9 cellular contexts compared by ENCODE assay signal in the genomic region with DNA sequence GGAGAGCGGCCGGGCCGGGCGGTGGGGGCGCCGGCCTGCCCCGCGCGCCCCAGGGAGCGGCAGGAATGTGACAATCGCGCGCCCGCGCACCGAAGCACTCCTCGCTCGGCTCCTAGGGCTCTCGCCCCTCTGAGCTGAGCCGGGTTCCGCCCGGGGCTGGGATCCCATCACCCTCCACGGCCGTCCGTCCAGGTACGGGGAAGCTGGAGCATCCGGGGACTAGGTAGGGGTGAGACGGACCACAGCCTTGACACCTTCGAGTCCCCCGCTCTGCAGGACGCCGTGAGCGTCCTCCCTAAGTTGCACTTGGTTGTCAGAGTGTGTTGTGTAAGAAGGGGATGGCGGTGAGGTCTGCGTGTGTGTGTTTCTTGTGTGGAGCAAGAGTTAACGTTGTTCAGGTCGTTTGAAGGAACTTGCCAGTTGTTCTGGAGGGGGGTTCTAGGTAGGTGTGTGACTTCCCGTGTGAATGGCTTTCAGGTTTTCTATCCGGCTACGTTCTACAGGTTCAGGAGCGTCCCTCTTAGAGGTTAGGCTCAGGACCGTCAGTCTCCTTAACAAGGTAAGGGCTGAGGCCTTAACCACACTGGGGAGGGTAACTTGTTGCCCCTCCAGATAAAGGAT. TPM values are rescaled to one million over a fixed set of nuclear protein-coding genes. Genes with fewer than 3 reads are reported as not detected.
DNase-seq lines count a peak whose midpoint lies in the region; FAIRE-seq and TF ChIP-seq lines count a peak whose summit lies in the region.
"Had no signal": no experiment of that assay in that cellular context is flagged by ENCODE, and none has a peak within 500 bp of the region (broad histone marks: within the 10 kb centered on the region; RNA-seq: fewer than 3 reads in every experiment).

No MANE protein-coding gene starts in this region.

- no peak for TF ChIP-seq CTCF in ascending aorta (IDR thresholded peaks at IDR 0.05)

- intact Hi-C loops in ascending aorta (cut with DNase I) = loop anchor here (1.0 to 5.0 kb wide), 3 partner anchors 21 to 79 kb away; no protein-coding TSS in a partner anchor

- H3K4me1 Mint-ChIP-seq in stimulated activated naive CD8-positive, alpha-beta T cell treated with anti-CD3 and anti-CD28 coated beads, Interleukin-15, Interleukin-2, amounts not matched to agents 100 ng/mL and 50 ng/mL, for 24 hours (ENCODE audit: low read depth) = peaks cover 51% of the 10 kb centered on the region

- H3K27ac ChIP-seq in HUES64 (ENCODE audit: low read depth, low read length) (no peak overlapping the region), ascending aorta (peak overlapping the region; percentile 91 to 96), SJCRH30 (no peak overlapping the region)

- 15% methylated on average over 42 of the region's 42 CpGs for WGBS in HUES64

- no peak overlapping the region for H3K9ac ChIP-seq in HUES64 (ENCODE audit: low read depth, low read length)

- no peak for DNase-seq in ascending aorta (ENCODE audit: low spot score in 2 of 2)
- peak; percentile 70 for DNase-seq in iris pigment epithelial cell (ENCODE audit: low read depth)
- DNase-seq in RCC 7860 (ENCODE audit: low spot score) = no peak
- DNase-seq in SJCRH30 = no peak
- no peak for DNase-seq in foreskin melanocyte
- no peak for DNase-seq in NCI-H1930 (lab: John Stamatoyannopoulos, UW)

- H3K27me3 Mint-ChIP-seq in stimulated activated naive CD8-positive, alpha-beta T cell treated with anti-CD3 and anti-CD28 coated beads, Interleukin-15, Interleukin-2, amounts not matched to agents 100 ng/mL and 50 ng/mL, for 24 hours = peaks cover 42% of the 10 kb centered on the region

- no peak overlapping the region for H3K27ac Mint-ChIP-seq in stimulated activated naive CD8-positive, alpha-beta T cell treated with anti-CD3 and anti-CD28 coated beads, Interleukin-15, Interleukin-2, amounts not matched to agents 100 ng/mL and 50 ng/mL, for 24 hours

- peak overlapping the region; percentile 75 for H3K4me3 Mint-ChIP-seq in stimulated activated naive CD8-positive, alpha-beta T cell treated with anti-CD3 and anti-CD28 coated beads, Interleukin-15, Interleukin-2, amounts not matched to agents 100 ng/mL and 50 ng/mL, for 24 hours

- H3K9me3 ChIP-seq in HUES64 (ENCODE audit: insufficient read depth, low read depth, low read length) (no peaks in the 10 kb centered on the region), ascending aorta (peaks cover 10 to 31% of the 10 kb centered on the region in 2 donors), SJCRH30 (replicated peaks) (no peaks in the 10 kb centered on the region)

- FAIRE-seq in RCC 7860 (lab: Jason Lieb, UNC) = no peak
- FAIRE-seq: HTR-8/SVneo had no signal

- H3K27me3 ChIP-seq in HUES64 (ENCODE audit: insufficient read depth, low read length) = peaks cover 37% of the 10 kb centered on the region
- H3K27me3 ChIP-seq in ascending aorta = no peaks in the 10 kb centered on the region
- H3K27me3 ChIP-seq in SJCRH30 = no peaks in the 10 kb centered on the region

- H3K4me1 ChIP-seq in HUES64 (ENCODE audit: insufficient read depth, low read length) (0 out of 2 replicates have a peak, but pooled peaks cover 4% of the 10 kb centered on the region), ascending aorta (peaks cover 0 to 5% of the 10 kb centered on the region in 2 donors), SJCRH30 (no peaks in the 10 kb centered on the region)

- H3K36me3 Mint-ChIP-seq in stimulated activated naive CD8-positive, alpha-beta T cell treated with anti-CD3 and anti-CD28 coated beads, Interleukin-15, Interleukin-2, amounts not matched to agents 100 ng/mL and 50 ng/mL, for 24 hours (ENCODE audit: low read depth) = peaks cover 33% of the 10 kb centered on the region

- H3K36me3 ChIP-seq in HUES64 (ENCODE audit: insufficient read depth, low read length) (no peaks in the 10 kb centered on the region), ascending aorta (peaks cover 0 to 8% of the 10 kb centered on the region in 2 donors), SJCRH30 (no peaks in the 10 kb centered on the region)

- peaks cover 33% of the 10 kb centered on the region for H3K9me3 Mint-ChIP-seq in stimulated activated naive CD8-positive, alpha-beta T cell treated with anti-CD3 and anti-CD28 coated beads, Interleukin-15, Interleukin-2, amounts not matched to agents 100 ng/mL and 50 ng/mL, for 24 hours

- H3K4me3 ChIP-seq in HUES64 (ENCODE audit: low read length) (peak overlapping the region; percentile 66), ascending aorta (peak overlapping the region; percentile 64 to 77), SJCRH30 (no peak overlapping the region)

RNA-seq across cellular contexts. Expression of gene IL1R1, which starts 0.4 kb away (rescaled TPM):
- polyA plus RNA-seq in HUES64 (2013, experiment 1 of 2) = 0.40 TPM
- polyA plus RNA-seq in HUES64 (2013, experiment 2 of 2) = 1.3 TPM
- total RNA-seq in ascending aorta = 132 TPM
- 0.10 and 0.12 TPM in 2 replicates for total RNA-seq in SJCRH30 (2014; rRNA removed; shearing (Covaris generic))

RNA-seq across cellular contexts. Expression of gene IL1RL2, which starts 43.9 kb away (rescaled TPM):
- not detected for polyA plus RNA-seq in HUES64 (2013, experiment 1 of 2)
- not detected for polyA plus RNA-seq in HUES64 (2013, experiment 2 of 2)
- not detected for total RNA-seq in ascending aorta
- not detected in 2 replicates for total RNA-seq in SJCRH30 (2014; rRNA removed; shearing (Covaris generic))

Comparison
In these comparisons a context has a peak if more than half of its experiments do, and no peak if none do; other contexts are left out.
1. H3K27ac ChIP-seq: peak in ascending aorta (2 of 2); none in HUES64 (single experiment) and SJCRH30 (single experiment).
2. RNA of gene IL1R1, which starts 0.4 kb away (total RNA-seq): 132 TPM in ascending aorta (single experiment); 0.10 to 0.12 TPM in SJCRH30; every median in the first group is over 100 times any median in the second.